In genomic region chr1:244918422-244919319, GRCh38 we compare ENCODE assay signal across 1 cellular context.
TF ChIP-seq lines count a peak whose summit lies in the region.

No MANE protein-coding gene starts in this region.

TF ChIP-seq in HEK293, 187 proteins besides CTCF, POLR2A, EP300 and RAD21 (continued from another document and continues in another):
- TF ChIP-seq ZNF292 (tag by site-specific recombination; IDR thresholded peaks at IDR 0.05; ENCODE audit: borderline replicate concordance, low read depth) (no peak), ZNF558 (tag by site-specific recombination; IDR thresholded peaks at IDR 0.05) (0 out of 2 replicates have a peak, but pooled peaks have one; percentile 15), ZNF2 (tag by site-specific recombination; IDR thresholded peaks at IDR 0.05) (peak; percentile 45; the same call in 1 of the 2 replicates), ZNF488 (tag by site-specific recombination; IDR thresholded peaks at IDR 0.05) (no peak), ZSCAN4 (tag by site-specific recombination; IDR thresholded peaks at IDR 0.05) (peak; percentile 9; the same call in 1 of the 2 replicates), KLF9 (tag by site-specific recombination; IDR thresholded peaks at IDR 0.05; ENCODE audit: low read depth) (no peak), ZNF645 (tag by site-specific recombination; IDR thresholded peaks at IDR 0.05) (no peak), ZNF610 (tag by site-specific recombination; IDR thresholded peaks at IDR 0.05; ENCODE audit: borderline replicate concordance) (peak; percentile 81; the same call in 1 of the 2 replicates), ZNF155 (tag by site-specific recombination; IDR thresholded peaks at IDR 0.05) (no peak), ZNF157 (tag by site-specific recombination; IDR thresholded peaks at IDR 0.05) (no peak), ZIC2 (tag by site-specific recombination; IDR thresholded peaks at IDR 0.05) (peak; percentile 22; the same call in 1 of the 2 replicates), ZNF214 (tag by site-specific recombination; IDR thresholded peaks at IDR 0.05; ENCODE audit: borderline replicate concordance) (0 out of 2 replicates have a peak, but pooled peaks have one; percentile 37), ZNF580 (tag by site-specific recombination; IDR thresholded peaks at IDR 0.05) (peak; percentile 75), ZXDB (tag by site-specific recombination; IDR thresholded peaks at IDR 0.05) (peak; percentile 52; the same call in 1 of the 2 replicates), BCL6B (tag by site-specific recombination; IDR thresholded peaks at IDR 0.05) (no peak), GLIS2 (tag by site-specific recombination; IDR thresholded peaks at IDR 0.05) (peak; percentile 41; the same call in 1 of the 2 replicates), ZBTB7A (tag by site-specific recombination; IDR thresholded peaks at IDR 0.05; ENCODE audit: low read depth) (peak; percentile 24; the same call in 1 of the 2 replicates), ZBTB49 (tag by site-specific recombination; IDR thresholded peaks at IDR 0.05; ENCODE audit: low read depth) (no peak), ZSCAN30 (tag by site-specific recombination; IDR thresholded peaks at IDR 0.05) (peak; percentile 92), ZNF548 (tag by site-specific recombination; IDR thresholded peaks at IDR 0.05) (no peak), IKZF3 (tag by site-specific recombination; IDR thresholded peaks at IDR 0.05) (peak; percentile 33; the same call in 1 of the 2 replicates), WT1 (tag by site-specific recombination; IDR thresholded peaks at IDR 0.05) (peak; percentile 38), REST (tag by site-specific recombination; IDR thresholded peaks at IDR 0.05) (peak; percentile 38; the same call in 1 of the 2 replicates), ATF2 (tag by site-specific recombination; IDR thresholded peaks at IDR 0.05; ENCODE audit: low read depth) (no peak), ZNF24 (tag by site-specific recombination; IDR thresholded peaks at IDR 0.05) (no peak), ZNF280D (tag by site-specific recombination; IDR thresholded peaks at IDR 0.05) (no peak), TSHZ1 (tag by site-specific recombination; IDR thresholded peaks at IDR 0.05; ENCODE audit: borderline replicate concordance) (peak; percentile 67; the same call in 1 of the 2 replicates), ZNF341 (tag by site-specific recombination; IDR thresholded peaks at IDR 0.05; ENCODE audit: low read depth) (no peak), ZNF654 (tag by site-specific recombination; IDR thresholded peaks at IDR 0.05; ENCODE audit: low read depth) (no peak), GLI4 (tag by site-specific recombination; IDR thresholded peaks at IDR 0.05) (no peak), ZNF148 (tag by site-specific recombination; IDR thresholded peaks at IDR 0.05; ENCODE audit: borderline replicate concordance) (no peak)
